ENCODE assay signal across 1 cellular context in the genomic region with DNA sequence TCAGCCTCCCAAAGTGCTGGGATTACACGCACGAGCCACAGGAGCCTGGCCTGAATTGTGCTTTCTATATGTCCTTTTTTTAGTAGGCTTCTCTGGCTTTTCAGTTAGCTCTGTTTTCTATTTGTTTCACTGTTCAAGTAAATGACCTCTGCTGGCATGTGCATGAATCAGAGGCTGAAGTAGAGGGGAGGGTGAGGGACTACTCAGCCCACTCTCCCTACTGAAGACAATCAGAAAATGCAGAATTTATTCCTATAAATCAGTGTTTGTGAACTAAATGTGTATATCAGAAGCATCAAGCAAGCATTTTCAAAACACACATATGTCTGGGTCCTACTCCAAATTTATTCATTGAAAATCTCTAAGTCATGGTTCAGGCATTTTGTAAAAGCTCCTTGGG.
TF ChIP-seq lines count a peak whose summit lies in the region.

No MANE protein-coding gene starts in this region.

TF ChIP-seq in IMR-90, 13 proteins besides CTCF, POLR2A, EP300 and RAD21 (continued from another document):
- TF ChIP-seq, protein P1, sequence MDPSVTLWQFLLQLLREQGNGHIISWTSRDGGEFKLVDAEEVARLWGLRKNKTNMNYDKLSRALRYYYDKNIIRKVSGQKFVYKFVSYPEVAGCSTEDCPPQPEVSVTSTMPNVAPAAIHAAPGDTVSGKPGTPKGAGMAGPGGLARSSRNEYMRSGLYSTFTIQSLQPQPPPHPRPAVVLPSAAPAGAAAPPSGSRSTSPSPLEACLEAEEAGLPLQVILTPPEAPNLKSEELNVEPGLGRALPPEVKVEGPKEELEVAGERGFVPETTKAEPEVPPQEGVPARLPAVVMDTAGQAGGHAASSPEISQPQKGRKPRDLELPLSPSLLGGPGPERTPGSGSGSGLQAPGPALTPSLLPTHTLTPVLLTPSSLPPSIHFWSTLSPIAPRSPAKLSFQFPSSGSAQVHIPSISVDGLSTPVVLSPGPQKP (IDR thresholded peaks at IDR 0.05; ENCODE audit: borderline replicate concordance, low read depth, low read length): no peak
- TF ChIP-seq MAFK (IDR thresholded peaks at IDR 0.05; ENCODE audit: low read depth, low read length): no peak
